25 cellular contexts compared by ENCODE assay signal in genomic region chr11:128909438-128910125, GRCh38. TPM values are rescaled to one million over a fixed set of nuclear protein-coding genes. Genes with fewer than 3 reads are reported as not detected.
DNase-seq lines count a peak whose midpoint lies in the region; ATAC-seq, FAIRE-seq and TF ChIP-seq lines count a peak whose summit lies in the region.
"Had no signal": no experiment of that assay in that cellular context is flagged by ENCODE, and none has a peak within 500 bp of the region (broad histone marks: within the 10 kb centered on the region; RNA-seq: fewer than 3 reads in every experiment).

No MANE protein-coding gene starts in this region.

- H3F3A ChIP-seq in smooth muscle cell (ENCODE audit: low read depth): peaks cover 13% of the 10 kb centered on the region

- BruUV-seq in MCF 10A (replicated peaks; lab: Mats Ljungman, UMichigan): no TSS peak

- intact Hi-C loops in MCF 10A (cut with micrococcal nuclease): no loop called here

- H3K4me3 Mint-ChIP-seq in activated naive CD8-positive, alpha-beta T cell treated with anti-CD3 and anti-CD28 coated beads, Interleukin-2, amount 50 U/mL, for 24 hours: no peak overlapping the region
- H3K4me3 Mint-ChIP-seq in activated naive CD8-positive, alpha-beta T cell treated with anti-CD3 and anti-CD28 coated beads for 36 hours: no peak overlapping the region
- H3K4me3 Mint-ChIP-seq in MCF 10A (ENCODE audit: unreplicated experiment): peak overlapping the region; percentile 14
- H3K4me3 Mint-ChIP-seq: CD4-positive, CD25-positive, alpha-beta regulatory T cell; GM23338 had no signal

- CTCF ChIA-PET in MCF 10A (lab: Yijun Ruan, JAX): interaction anchor here (0.6 to 5.8 kb wide), 4 partner anchors 24 to 47 kb away, joined by 3 to 68 read pairs (median 25); no protein-coding TSS in a partner anchor

- H3K36me3 Mint-ChIP-seq in activated naive CD8-positive, alpha-beta T cell treated with anti-CD3 and anti-CD28 coated beads, Interleukin-2, amount 50 U/mL, for 24 hours (ENCODE audit: low read depth): no peaks in the 10 kb centered on the region
- H3K36me3 Mint-ChIP-seq in activated naive CD8-positive, alpha-beta T cell treated with anti-CD3 and anti-CD28 coated beads for 36 hours: no peaks in the 10 kb centered on the region
- H3K36me3 Mint-ChIP-seq in MCF 10A (ENCODE audit: insufficient read depth, unreplicated experiment): no peaks in the 10 kb centered on the region
- H3K36me3 Mint-ChIP-seq: CD4-positive, CD25-positive, alpha-beta regulatory T cell had no signal

- TF ChIP-seq CTCF in MCF 10A (IDR thresholded peaks at IDR 0.05; ENCODE audit: unreplicated experiment) (no peak), smooth muscle cell (IDR thresholded peaks at IDR 0.05; ENCODE audit: borderline replicate concordance, insufficient read depth, poor library complexity, severe bottlenecking) (no peak), gastroesophageal sphincter (IDR thresholded peaks at IDR 0.05) (no peak)

- H3K27ac ChIP-seq in smooth muscle cell (ENCODE audit: low read depth): no peak overlapping the region
- no peak overlapping the region for H3K27ac ChIP-seq in gastroesophageal sphincter
- H3K27ac ChIP-seq: SJSA1 had no signal

- POLR2A ChIA-PET in MCF 10A (lab: Yijun Ruan, JAX): interaction anchor here (0.8 to 2.8 kb wide), 4 partner anchors 19 to 33 kb away, joined by 3 to 14 read pairs (median 6); partner anchors contain the start of gene TP53AIP1

- no peak for FAIRE-seq in frontal cortex (lab: Jason Lieb, UNC)
- FAIRE-seq: GM19239 had no signal

- ATAC-seq in activated naive CD8-positive, alpha-beta T cell treated with anti-CD3 and anti-CD28 coated beads, Interleukin-2, amount 50 U/mL, for 24 hours: no peak
- peak; percentile 53 for ATAC-seq in esophagus mucosa
- no peak for ATAC-seq in gastroesophageal sphincter
- ATAC-seq: GM23338 had no signal

- H3K4me1 ChIP-seq in smooth muscle cell (ENCODE audit: low read depth) (peaks cover 13% of the 10 kb centered on the region), gastroesophageal sphincter (peaks cover 0 to 33% (median 7%) of the 10 kb centered on the region in 3 donors)

- WGBS in smooth muscle cell (ENCODE audit: low lambda C conversion rate): 81% methylated on average over 8 of the region's 8 CpGs
- 83 to 89% methylated on average over 8 of the region's 8 CpGs for WGBS in gastroesophageal sphincter (ENCODE audit: low coverage in 1 of 2), 2 donors

- no peaks in the 10 kb centered on the region for H3K9me3 ChIP-seq in smooth muscle cell (replicated peaks; ENCODE audit: low read depth)
- no peaks in the 10 kb centered on the region for H3K9me3 ChIP-seq in gastroesophageal sphincter
- H3K9me3 ChIP-seq: Caco-2, SJSA1 had no signal

- H3K9ac ChIP-seq in smooth muscle cell (ENCODE audit: low read depth): no peak overlapping the region

- DNase-seq in activated naive CD8-positive, alpha-beta T cell treated with anti-CD3 and anti-CD28 coated beads, Interleukin-2, amount 50 U/mL, for 24 hours: no peak
- no peak for DNase-seq in activated naive CD8-positive, alpha-beta T cell treated with anti-CD3 and anti-CD28 coated beads for 36 hours
- DNase-seq in MCF 10A (ENCODE audit: unreplicated experiment): no peak
- DNase-seq in smooth muscle cell (lab: John Stamatoyannopoulos, UW; ENCODE audit: unreplicated experiment): no peak
- DNase-seq in frontal cortex (ENCODE audit: low spot score in 2 of 2): no peak
- DNase-seq in glomerular visceral epithelial cell (ENCODE audit: extremely low spot score): no peak
- DNase-seq: 8988T; Caco-2; CD4-positive, CD25-positive, alpha-beta regulatory T cell; DMS153; GF-D8; HCEC 1CT; KBM-7; NCI-H1105 treated with DMSO at 0.1 percent for 48 hours; NCI-H1694; NCI-H510A; NCI-H748 treated with DMSO at 0.1 percent for 48 hours; NK-92 treated with Interleukin-12 subunit alpha and Interleukin-12 subunit beta, amount 100 ng/mL, for 24 hours; OCI-M1 had no signal

- no peaks in the 10 kb centered on the region for H3K9me3 Mint-ChIP-seq in activated naive CD8-positive, alpha-beta T cell treated with anti-CD3 and anti-CD28 coated beads, Interleukin-2, amount 50 U/mL, for 24 hours
- no peaks in the 10 kb centered on the region for H3K9me3 Mint-ChIP-seq in activated naive CD8-positive, alpha-beta T cell treated with anti-CD3 and anti-CD28 coated beads for 36 hours
- H3K9me3 Mint-ChIP-seq in MCF 10A (ENCODE audit: unreplicated experiment): no peaks in the 10 kb centered on the region

- H3K4me2 ChIP-seq in smooth muscle cell: peak overlapping the region; percentile 71
- H3K4me2 ChIP-seq: GM23338 had no signal

- H3K36me3 ChIP-seq in smooth muscle cell (ENCODE audit: low read depth) (no peaks in the 10 kb centered on the region), gastroesophageal sphincter (no peaks in the 10 kb centered on the region)
- H3K36me3 ChIP-seq: SJSA1 had no signal

- peaks cover 11% of the 10 kb centered on the region for H3K4me1 Mint-ChIP-seq in activated naive CD8-positive, alpha-beta T cell treated with anti-CD3 and anti-CD28 coated beads, Interleukin-2, amount 50 U/mL, for 24 hours
- peaks cover 1% of the 10 kb centered on the region for H3K4me1 Mint-ChIP-seq in activated naive CD8-positive, alpha-beta T cell treated with anti-CD3 and anti-CD28 coated beads for 36 hours
- H3K4me1 Mint-ChIP-seq in MCF 10A (ENCODE audit: insufficient read depth, unreplicated experiment): peaks cover 24% of the 10 kb centered on the region

- H3K4me3 ChIP-seq in smooth muscle cell (no peak overlapping the region), gastroesophageal sphincter (no peak overlapping the region)
- H3K4me3 ChIP-seq: GM23338, SJSA1 had no signal

- peak overlapping the region; percentile 33 for H3K27ac Mint-ChIP-seq in activated naive CD8-positive, alpha-beta T cell treated with anti-CD3 and anti-CD28 coated beads, Interleukin-2, amount 50 U/mL, for 24 hours
- H3K27ac Mint-ChIP-seq in activated naive CD8-positive, alpha-beta T cell treated with anti-CD3 and anti-CD28 coated beads for 36 hours: no peak overlapping the region
- H3K27ac Mint-ChIP-seq in MCF 10A (ENCODE audit: low read depth, unreplicated experiment): no peak overlapping the region
- H3K27ac Mint-ChIP-seq: CD4-positive, CD25-positive, alpha-beta regulatory T cell; GM23338 had no signal

- peaks cover 36% of the 10 kb centered on the region for H3K27me3 Mint-ChIP-seq in activated naive CD8-positive, alpha-beta T cell treated with anti-CD3 and anti-CD28 coated beads, Interleukin-2, amount 50 U/mL, for 24 hours
- H3K27me3 Mint-ChIP-seq in activated naive CD8-positive, alpha-beta T cell treated with anti-CD3 and anti-CD28 coated beads for 36 hours: peaks cover 48% of the 10 kb centered on the region
- no peaks in the 10 kb centered on the region for H3K27me3 Mint-ChIP-seq in MCF 10A (ENCODE audit: insufficient read depth, unreplicated experiment)

- no peaks in the 10 kb centered on the region for H4K20me1 ChIP-seq in smooth muscle cell (ENCODE audit: low read depth)

- no peak for TF ChIP-seq EP300 in gastroesophageal sphincter (IDR thresholded peaks at IDR 0.05)

- no peaks in the 10 kb centered on the region for H3K79me2 ChIP-seq in smooth muscle cell (ENCODE audit: low read depth)

- H2AFZ ChIP-seq in smooth muscle cell (ENCODE audit: low read depth): no peak overlapping the region
- H2AFZ ChIP-seq: GM23338 had no signal

- H3K27me3 ChIP-seq in smooth muscle cell (ENCODE audit: low read depth) (peaks cover 5% of the 10 kb centered on the region), gastroesophageal sphincter (no peaks in the 10 kb centered on the region)
- H3K27me3 ChIP-seq: SJSA1 had no signal

- no peak for TF ChIP-seq POLR2A in gastroesophageal sphincter (IDR thresholded peaks at IDR 0.05)

RNA-seq across cellular contexts. Expression of gene KCNJ5, which starts 18.4 kb away (rescaled TPM):
- total RNA-seq in activated naive CD8-positive, alpha-beta T cell treated with anti-CD3 and anti-CD28 coated beads for 36 hours: not detected
- total RNA-seq in MCF 10A (2022) (not detected in 2 replicates), esophagus mucosa (0.08 TPM), smooth muscle cell (not detected in 2 replicates), gastroesophageal sphincter (1 to 10 TPM in 1 of 4 donors, under 1 TPM in 3; 0.31 to 3.2 (median 0.71) TPM), frontal cortex (0.82 TPM)
- polyA plus RNA-seq in smooth muscle cell: 0.05 and 0.11 TPM in 2 replicates
- total RNA-seq: Caco-2; CD4-positive, CD25-positive, alpha-beta regulatory T cell; GM23338; SJSA1 had no signal
- polyA plus RNA-seq: AG04450; CD4-positive, CD25-positive, alpha-beta regulatory T cell; GM23338 had no signal

RNA-seq across cellular contexts. Expression of gene TP53AIP1, which starts 33.1 kb away (rescaled TPM):
- not detected for total RNA-seq in activated naive CD8-positive, alpha-beta T cell treated with anti-CD3 and anti-CD28 coated beads for 36 hours
- total RNA-seq in MCF 10A (2022): 4.5 and 5.8 TPM in 2 replicates
- total RNA-seq in esophagus mucosa: 22.2 TPM
- total RNA-seq in smooth muscle cell: 0.81 and 1.0 TPM in 2 replicates
- polyA plus RNA-seq in smooth muscle cell: 0.38 and 0.69 TPM in 2 replicates
- under 1 TPM in 1 of 4 donors, not detected in 3; 0.42 TPM for total RNA-seq in gastroesophageal sphincter
- total RNA-seq in frontal cortex: 0.41 TPM
- total RNA-seq: CD4-positive, CD25-positive, alpha-beta regulatory T cell; SJSA1 had no signal
- polyA plus RNA-seq: AG04450; CD4-positive, CD25-positive, alpha-beta regulatory T cell; GM23338 had no signal

RNA-seq across cellular contexts. Expression of gene KCNJ1, which starts 42.5 kb away (rescaled TPM):
- total RNA-seq in activated naive CD8-positive, alpha-beta T cell treated with anti-CD3 and anti-CD28 coated beads for 36 hours: not detected
- total RNA-seq in MCF 10A (2022) (not detected in 2 replicates), esophagus mucosa (not detected), smooth muscle cell (0.99 TPM in 1 of 2 replicates, not detected in the other), gastroesophageal sphincter (under 1 TPM in 1 of 4 donors, not detected in 3; 0.27 TPM), frontal cortex (not detected)
- 0.35 TPM in 1 of 2 replicates, not detected in the other for polyA plus RNA-seq in smooth muscle cell
- total RNA-seq: Caco-2; CD4-positive, CD25-positive, alpha-beta regulatory T cell; GM23338; SJSA1 had no signal
- polyA plus RNA-seq: AG04450 had no signal
